Comparison of ENCODE assay signal across 15 cellular contexts in the genomic region with DNA sequence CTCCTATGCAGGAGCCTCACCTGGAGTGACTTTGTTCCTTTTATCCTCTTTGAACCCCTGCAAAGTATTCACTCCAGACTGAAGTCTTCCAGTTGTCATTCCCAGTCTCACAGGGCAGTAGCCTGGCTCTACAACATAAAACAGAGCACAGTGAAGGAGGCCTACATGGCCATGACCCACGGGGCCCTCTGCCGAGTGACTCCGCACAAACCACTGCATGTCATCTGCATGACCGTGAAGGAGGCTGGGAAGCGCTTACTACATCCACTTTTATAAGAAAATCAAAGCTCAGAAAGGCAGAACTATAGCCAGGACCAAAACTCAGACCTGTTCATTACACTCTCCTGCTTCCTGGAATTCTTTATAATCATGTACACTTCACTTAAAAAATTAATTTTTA. TPM values are rescaled to one million over a fixed set of nuclear protein-coding genes. Genes with fewer than 3 reads are reported as not detected.
DNase-seq lines count a peak whose midpoint lies in the region; ATAC-seq and TF ChIP-seq lines count a peak whose summit lies in the region.
"Had no signal": no experiment of that assay in that cellular context is flagged by ENCODE, and none has a peak within 500 bp of the region (broad histone marks: within the 10 kb centered on the region; RNA-seq: fewer than 3 reads in every experiment).

No MANE protein-coding gene starts in this region.

- no peaks in the 10 kb centered on the region for H3K9me3 ChIP-seq in CD8-positive, alpha-beta T cell (ENCODE audit: low read length)
- H3K9me3 ChIP-seq: BLaER1 treated with 17β-estradiol and CSF1 and Interleukin-3, amounts not matched to agents 10 nM and 100 nM; Caco-2 had no signal

- H3K27me3 ChIP-seq in CD8-positive, alpha-beta T cell (ENCODE audit: insufficient read depth, low read length) = no peaks in the 10 kb centered on the region
- H3K27me3 ChIP-seq: BLaER1 treated with 17β-estradiol and CSF1 and Interleukin-3, amounts not matched to agents 10 nM and 100 nM had no signal

- peaks cover 12% of the 10 kb centered on the region for H3K36me3 ChIP-seq in CD8-positive, alpha-beta T cell (ENCODE audit: insufficient read depth, low read length)

- peaks cover 24% of the 10 kb centered on the region for H3K4me1 ChIP-seq in CD8-positive, alpha-beta T cell (ENCODE audit: insufficient read depth, low read length)

- no peak overlapping the region for H3K4me3 Mint-ChIP-seq in activated CD8-positive, alpha-beta T cell treated with anti-CD3 and anti-CD28 coated beads, Interleukin-2, amount 10 ng/mL, durations not matched to agents 7 days and 5 days
- H3K4me3 Mint-ChIP-seq in activated CD8-positive, alpha-beta T cell treated with anti-CD3 and anti-CD28 coated beads for 36 hours = no peak overlapping the region
- H3K4me3 Mint-ChIP-seq in CD8-positive, alpha-beta T cell = no peak overlapping the region
- H3K4me3 Mint-ChIP-seq in effector memory CD8-positive, alpha-beta T cell = no peak overlapping the region
- no peak overlapping the region for H3K4me3 Mint-ChIP-seq in stimulated activated effector memory CD8-positive, alpha-beta T cell treated with anti-CD3 and anti-CD28 coated beads, Interleukin-12 subunit alpha, Interleukin-12 subunit beta, amount 100 ng/mL, for 72 hours

- intact Hi-C loops in activated CD8-positive, alpha-beta T cell treated with anti-CD3 and anti-CD28 coated beads for 36 hours (cut with micrococcal nuclease) = loop anchor here (10.0 kb wide), 2 partner anchors 111 to 419 kb away; partner anchors contain the start of gene CYLD
- intact Hi-C loops in CD8-positive, alpha-beta T cell (cut with DNase I, micrococcal nuclease) = loop anchor here (1.0 to 10.0 kb wide), 9 partner anchors 41 to 481 kb away; partner anchors contain the start of genes BRD7 (in 2 of the 2), NKD1 (in 2 of the 2) and CYLD (in 1 of the 2)

- DNase-seq in activated CD8-positive, alpha-beta T cell treated with anti-CD3 and anti-CD28 coated beads, Interleukin-2, amount 10 ng/mL, durations not matched to agents 7 days and 5 days = no peak
- DNase-seq in activated CD8-positive, alpha-beta T cell treated with anti-CD3 and anti-CD28 coated beads for 36 hours = no peak
- DNase-seq in CD8-positive, alpha-beta T cell = no peak
- DNase-seq in effector memory CD8-positive, alpha-beta T cell = no peak
- DNase-seq in stimulated activated effector memory CD8-positive, alpha-beta T cell treated with anti-CD3 and anti-CD28 coated beads, Interleukin-12 subunit alpha, Interleukin-12 subunit beta, amount 100 ng/mL, for 72 hours (ENCODE audit: low spot score in 2 of 2) = no peak
- DNase-seq in germinal center (ENCODE audit: low spot score) = no peak
- DNase-seq: DMS153, KG1, NCI-H1436 treated with DMSO at 0.1 percent for 48 hours, NCI-H2081, NCI-H510A, PC-9 had no signal

- CTCF ChIA-PET in activated CD8-positive, alpha-beta T cell treated with anti-CD3 and anti-CD28 coated beads, Interleukin-2, amount 10 ng/mL, durations not matched to agents 7 days and 5 days (lab: Charles Lee) = interaction anchor here (1.1 to 15.0 kb wide), 28 partner anchors 11 to 480 kb away, joined by 3 to 439 read pairs (median 11); partner anchors contain the start of genes ADCY7, CNEP1R1 and HEATR3
- CTCF ChIA-PET in activated CD8-positive, alpha-beta T cell treated with anti-CD3 and anti-CD28 coated beads for 36 hours (lab: Charles Lee) = interaction anchor here (0.6 to 12.5 kb wide), 33 partner anchors 11 to 480 kb away, joined by 3 to 266 read pairs (median 6); partner anchors contain the start of genes BRD7 and CNEP1R1
- CTCF ChIA-PET in CD8-positive, alpha-beta T cell (lab: Charles Lee) = interaction anchor here (0.7 to 10.8 kb wide), 30 partner anchors 11 to 480 kb away, joined by 3 to 217 read pairs (median 6); partner anchors contain the start of genes ADCY7 and CNEP1R1

- peaks cover 57% of the 10 kb centered on the region for H3K4me1 Mint-ChIP-seq in activated CD8-positive, alpha-beta T cell treated with anti-CD3 and anti-CD28 coated beads, Interleukin-2, amount 10 ng/mL, durations not matched to agents 7 days and 5 days (ENCODE audit: low read depth)
- peaks cover 46% of the 10 kb centered on the region for H3K4me1 Mint-ChIP-seq in activated CD8-positive, alpha-beta T cell treated with anti-CD3 and anti-CD28 coated beads for 36 hours (ENCODE audit: low read depth)
- peaks cover 73% of the 10 kb centered on the region for H3K4me1 Mint-ChIP-seq in CD8-positive, alpha-beta T cell (ENCODE audit: low read depth)
- peaks cover 13 to 21% of the 10 kb centered on the region in 2 donors for H3K4me1 Mint-ChIP-seq in effector memory CD8-positive, alpha-beta T cell (ENCODE audit: low read depth in 2 of 2)
- peaks cover 40% of the 10 kb centered on the region for H3K4me1 Mint-ChIP-seq in stimulated activated effector memory CD8-positive, alpha-beta T cell treated with anti-CD3 and anti-CD28 coated beads, Interleukin-12 subunit alpha, Interleukin-12 subunit beta, amount 100 ng/mL, for 72 hours

- H3K27ac Mint-ChIP-seq in activated CD8-positive, alpha-beta T cell treated with anti-CD3 and anti-CD28 coated beads, Interleukin-2, amount 10 ng/mL, durations not matched to agents 7 days and 5 days = peak overlapping the region; percentile 22
- H3K27ac Mint-ChIP-seq in activated CD8-positive, alpha-beta T cell treated with anti-CD3 and anti-CD28 coated beads for 36 hours = no peak overlapping the region
- peak overlapping the region; percentile 72 for H3K27ac Mint-ChIP-seq in CD8-positive, alpha-beta T cell
- H3K27ac Mint-ChIP-seq in effector memory CD8-positive, alpha-beta T cell = peak overlapping the region; percentile 0 to 87
- H3K27ac Mint-ChIP-seq in stimulated activated effector memory CD8-positive, alpha-beta T cell treated with anti-CD3 and anti-CD28 coated beads, Interleukin-12 subunit alpha, Interleukin-12 subunit beta, amount 100 ng/mL, for 72 hours = peak overlapping the region; percentile 69

- H3K27ac ChIP-seq in CD8-positive, alpha-beta T cell (ENCODE audit: low read depth, low read length) = no peak overlapping the region
- H3K27ac ChIP-seq: BLaER1 treated with 17β-estradiol and CSF1 and Interleukin-3, amounts not matched to agents 10 nM and 100 nM; PC-9 had no signal

- H3K27me3 Mint-ChIP-seq in activated CD8-positive, alpha-beta T cell treated with anti-CD3 and anti-CD28 coated beads, Interleukin-2, amount 10 ng/mL, durations not matched to agents 7 days and 5 days (ENCODE audit: low read depth) = no peaks in the 10 kb centered on the region
- H3K27me3 Mint-ChIP-seq in activated CD8-positive, alpha-beta T cell treated with anti-CD3 and anti-CD28 coated beads for 36 hours = no peaks in the 10 kb centered on the region
- H3K27me3 Mint-ChIP-seq in CD8-positive, alpha-beta T cell (ENCODE audit: low read depth) = no peaks in the 10 kb centered on the region
- no peaks in the 10 kb centered on the region for H3K27me3 Mint-ChIP-seq in effector memory CD8-positive, alpha-beta T cell

- no peaks in the 10 kb centered on the region for H3K9me3 Mint-ChIP-seq in activated CD8-positive, alpha-beta T cell treated with anti-CD3 and anti-CD28 coated beads, Interleukin-2, amount 10 ng/mL, durations not matched to agents 7 days and 5 days (ENCODE audit: insufficient read depth)
- H3K9me3 Mint-ChIP-seq in activated CD8-positive, alpha-beta T cell treated with anti-CD3 and anti-CD28 coated beads for 36 hours = no peaks in the 10 kb centered on the region
- no peaks in the 10 kb centered on the region for H3K9me3 Mint-ChIP-seq in CD8-positive, alpha-beta T cell
- no peaks in the 10 kb centered on the region for H3K9me3 Mint-ChIP-seq in effector memory CD8-positive, alpha-beta T cell
- H3K9me3 Mint-ChIP-seq in stimulated activated effector memory CD8-positive, alpha-beta T cell treated with anti-CD3 and anti-CD28 coated beads, Interleukin-12 subunit alpha, Interleukin-12 subunit beta, amount 100 ng/mL, for 72 hours = no peaks in the 10 kb centered on the region

- peaks cover 72% of the 10 kb centered on the region for H3K36me3 Mint-ChIP-seq in activated CD8-positive, alpha-beta T cell treated with anti-CD3 and anti-CD28 coated beads, Interleukin-2, amount 10 ng/mL, durations not matched to agents 7 days and 5 days (ENCODE audit: low read depth)
- peaks cover 34% of the 10 kb centered on the region for H3K36me3 Mint-ChIP-seq in activated CD8-positive, alpha-beta T cell treated with anti-CD3 and anti-CD28 coated beads for 36 hours (ENCODE audit: low read depth)
- H3K36me3 Mint-ChIP-seq in CD8-positive, alpha-beta T cell = peaks cover 66% of the 10 kb centered on the region
- peaks cover 39% of the 10 kb centered on the region for H3K36me3 Mint-ChIP-seq in effector memory CD8-positive, alpha-beta T cell (ENCODE audit: insufficient read depth)
- peaks cover 81% of the 10 kb centered on the region for H3K36me3 Mint-ChIP-seq in stimulated activated effector memory CD8-positive, alpha-beta T cell treated with anti-CD3 and anti-CD28 coated beads, Interleukin-12 subunit alpha, Interleukin-12 subunit beta, amount 100 ng/mL, for 72 hours

- no peak for TF ChIP-seq CTCF in activated CD8-positive, alpha-beta T cell treated with anti-CD3 and anti-CD28 coated beads for 36 hours (IDR thresholded peaks at IDR 0.05)
- TF ChIP-seq CTCF in CD8-positive, alpha-beta T cell (IDR thresholded peaks at IDR 0.05) = no peak

- ATAC-seq in activated CD8-positive, alpha-beta T cell treated with anti-CD3 and anti-CD28 coated beads, Interleukin-2, amount 10 ng/mL, durations not matched to agents 7 days and 5 days = no peak
- ATAC-seq in activated CD8-positive, alpha-beta T cell treated with anti-CD3 and anti-CD28 coated beads for 36 hours = no peak
- no peak for ATAC-seq in CD8-positive, alpha-beta T cell
- no peak for ATAC-seq in effector memory CD8-positive, alpha-beta T cell (replicated peaks)
- no peak for ATAC-seq in stimulated activated effector memory CD8-positive, alpha-beta T cell treated with anti-CD3 and anti-CD28 coated beads, Interleukin-12 subunit alpha, Interleukin-12 subunit beta, amount 100 ng/mL, for 72 hours
- ATAC-seq in HG03378 (IDR thresholded peaks at IDR 0.05; ENCODE audit: unreplicated experiment) = no peak

- no peak overlapping the region for H3K4me3 ChIP-seq in CD8-positive, alpha-beta T cell (ENCODE audit: low read depth, low read length)
- H3K4me3 ChIP-seq: BLaER1 treated with 17β-estradiol and CSF1 and Interleukin-3, amounts not matched to agents 10 nM and 100 nM; PC-9 had no signal

- POLR2A ChIA-PET in activated CD8-positive, alpha-beta T cell treated with anti-CD3 and anti-CD28 coated beads, Interleukin-2, amount 10 ng/mL, durations not matched to agents 7 days and 5 days (lab: Charles Lee) = interaction anchor here (0.9 to 4.8 kb wide), 6 partner anchors 12 to 35 kb away, joined by 3 to 38 read pairs (median 5); no protein-coding TSS in a partner anchor
- POLR2A ChIA-PET in activated CD8-positive, alpha-beta T cell treated with anti-CD3 and anti-CD28 coated beads for 36 hours (lab: Charles Lee) = interaction anchor here (1.3 to 1.6 kb wide), 5 partner anchors 13 to 61 kb away, joined by 3 to 8 read pairs (median 6); no protein-coding TSS in a partner anchor
- POLR2A ChIA-PET in CD8-positive, alpha-beta T cell (lab: Charles Lee) = interaction anchor here (0.8 to 2.0 kb wide), 9 partner anchors 12 to 174 kb away, joined by 3 to 18 read pairs (median 5); no protein-coding TSS in a partner anchor

RNA-seq across cellular contexts. Expression of gene BRD7, which starts 42.5 kb away (rescaled TPM):
- 10 to 100 TPM; 88.9 to 90.4 TPM for total RNA-seq in activated CD8-positive, alpha-beta T cell treated with anti-CD3 and anti-CD28 coated beads, Interleukin-2, amount 10 ng/mL, durations not matched to agents 7 days and 5 days
- total RNA-seq in activated CD8-positive, alpha-beta T cell treated with anti-CD3 and anti-CD28 coated beads for 36 hours = 10 to 100 TPM; 76.2 to 93.4 TPM
- total RNA-seq in CD8-positive, alpha-beta T cell = 100 to 1,000 TPM; 113 to 117 TPM

RNA-seq across cellular contexts. Expression of gene ADCY7, which starts 59.9 kb away (rescaled TPM):
- 100 to 1,000 TPM; 214 to 225 TPM for total RNA-seq in activated CD8-positive, alpha-beta T cell treated with anti-CD3 and anti-CD28 coated beads, Interleukin-2, amount 10 ng/mL, durations not matched to agents 7 days and 5 days
- total RNA-seq in activated CD8-positive, alpha-beta T cell treated with anti-CD3 and anti-CD28 coated beads for 36 hours = 10 to 100 TPM; 89.9 to 92.1 TPM
- total RNA-seq in CD8-positive, alpha-beta T cell = 100 to 1,000 TPM; 117 to 126 TPM
